Comparison of ENCODE assay signal across 19 cellular contexts in the genomic region with DNA sequence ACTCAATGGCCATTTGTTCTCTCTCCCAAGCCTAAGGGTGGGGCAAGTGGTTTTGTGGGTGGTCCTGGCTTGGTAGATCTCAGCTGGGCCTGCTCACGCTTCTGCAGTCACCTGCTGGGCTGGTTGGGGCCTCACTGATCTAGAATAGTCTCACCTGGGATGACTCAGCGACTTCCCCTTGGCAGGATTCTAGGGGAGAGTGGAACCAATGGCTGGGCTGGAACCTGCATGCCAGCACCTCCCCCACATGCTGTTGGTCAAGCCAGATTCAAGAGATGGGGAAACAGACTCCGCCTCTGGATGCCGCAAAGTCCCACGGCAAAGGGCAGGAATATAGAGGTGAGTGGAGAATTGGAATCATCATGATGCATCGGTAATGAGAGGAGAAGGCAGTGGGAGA.
"Had no signal": no experiment of that assay in that cellular context is flagged by ENCODE, and none has a peak within 500 bp of the region (broad histone marks: within the 10 kb centered on the region; RNA-seq: fewer than 3 reads in every experiment).

No MANE protein-coding gene starts in this region.

- H3K27me3 ChIP-seq: hepatocyte, thyroid gland had no signal

- H3K4me1 Mint-ChIP-seq: T-helper 17 cell had no signal

- H3K9me3 ChIP-seq: thyroid gland had no signal

- DNase-seq: activated CD4-positive, alpha-beta T cell treated with anti-CD3 and anti-CD28 coated beads for 36 hours; activated CD4-positive, alpha-beta T cell treated with anti-CD3 and anti-CD28 coated beads, Interleukin-2, amount 50 U/mL, for 48 hours; activated naive CD8-positive, alpha-beta T cell treated with anti-CD3 and anti-CD28 coated beads, Interleukin-2, amount 10 ng/mL, durations not matched to agents 7 days and 5 days; activated T-cell treated with anti-CD3 and anti-CD28 coated beads for 4 hours; amygdala; effector memory CD8-positive, alpha-beta T cell; foreskin fibroblast; kidney; midbrain; nephron progenitor cell; nucleus accumbens; stimulated activated CD8-positive, alpha-beta memory T cell treated with anti-CD3 and anti-CD28 coated beads, Interleukin-4, amount 100 ng/mL, for 48 hours; stimulated activated naive CD4-positive, alpha-beta T cell; T-helper 17 cell had no signal

- H3K27ac ChIP-seq: epithelial cell of prostate, hepatocyte, thyroid gland had no signal

- H3K4me3 Mint-ChIP-seq: activated CD4-positive, alpha-beta T cell treated with anti-CD3 and anti-CD28 coated beads for 36 hours; activated naive CD8-positive, alpha-beta T cell treated with anti-CD3 and anti-CD28 coated beads, Interleukin-2, amount 10 ng/mL, durations not matched to agents 7 days and 5 days; effector memory CD8-positive, alpha-beta T cell; nephron progenitor cell; T-helper 17 cell had no signal

- H3K4me3 ChIP-seq: hepatocyte, lung, thyroid gland had no signal

- H3K36me3 ChIP-seq: thyroid gland had no signal

- H3K27me3 Mint-ChIP-seq: activated CD4-positive, alpha-beta T cell treated with anti-CD3 and anti-CD28 coated beads for 36 hours had no signal

- H3K27ac Mint-ChIP-seq: activated CD4-positive, alpha-beta T cell treated with anti-CD3 and anti-CD28 coated beads for 36 hours; activated T-helper 1 cell treated with anti-CD3 and anti-CD28 coated beads, Interleukin-12 subunit alpha, Interleukin-12 subunit beta, Interleukin-2, Interleukin-4 antibody, amounts not matched to agents 30 ng/mL and 10 ng/mL and 1 ng/mL, durations not matched to agents 14 hours and 24 hours and 36 hours; effector memory CD8-positive, alpha-beta T cell; nephron progenitor cell; T-helper 17 cell had no signal

- H3K9me3 Mint-ChIP-seq: effector memory CD8-positive, alpha-beta T cell; nephron progenitor cell had no signal
